ENCODE assay signal across 22 cellular contexts in genomic region chr5:25301836-25302235, GRCh38.
DNase-seq lines count a peak whose midpoint lies in the region; ATAC-seq, FAIRE-seq and TF ChIP-seq lines count a peak whose summit lies in the region.
"Had no signal": no experiment of that assay in that cellular context is flagged by ENCODE, and none has a peak within 500 bp of the region (broad histone marks: within the 10 kb centered on the region; RNA-seq: fewer than 3 reads in every experiment).

No MANE protein-coding gene starts in this region.

- no peaks in the 10 kb centered on the region for H3K27me3 ChIP-seq in mesenchymal stem cell (ENCODE audit: control insufficient read depth in 1 of 2, insufficient read depth in 1 of 2, low read length in 2 of 2)
- H3K27me3 ChIP-seq: BLaER1 had no signal

- H3K23ac ChIP-seq in mesenchymal stem cell (ENCODE audit: low read length in 2 of 2) = no peak overlapping the region

- no peak overlapping the region for H2BK5ac ChIP-seq in mesenchymal stem cell (ENCODE audit: low read depth, low read length, poor library complexity, severe bottlenecking)

- no peak overlapping the region for H2BK120ac ChIP-seq in mesenchymal stem cell (ENCODE audit: low read depth, low read length)

- no peaks in the 10 kb centered on the region for H3K36me3 ChIP-seq in mesenchymal stem cell (ENCODE audit: control insufficient read depth in 1 of 2, insufficient read depth in 2 of 2, low read depth in 1 of 2, low read length in 2 of 2)
- H3K36me3 ChIP-seq: BLaER1 had no signal

- H3K18ac ChIP-seq in mesenchymal stem cell (ENCODE audit: low read depth in 1 of 2, low read length in 2 of 2) = no peak overlapping the region

- H2AFZ ChIP-seq in mesenchymal stem cell (ENCODE audit: low read depth, low read length) = no peak overlapping the region
- H2AFZ ChIP-seq: GM23248 had no signal

- no peak overlapping the region for H2BK12ac ChIP-seq in mesenchymal stem cell (ENCODE audit: low read length in 2 of 2)

- peaks cover 9% of the 10 kb centered on the region for H3K9me3 ChIP-seq in mesenchymal stem cell (ENCODE audit: control insufficient read depth, low read length)
- H3K9me3 ChIP-seq: BLaER1 had no signal

- no peak overlapping the region for H4K8ac ChIP-seq in mesenchymal stem cell (ENCODE audit: low read length)

- H3K4ac ChIP-seq in mesenchymal stem cell (ENCODE audit: low read depth in 1 of 2, low read length in 2 of 2) = no peak overlapping the region

- peak overlapping the region; percentile 85 for H3K27ac ChIP-seq in mesenchymal stem cell (ENCODE audit: low read length, poor library complexity, severe bottlenecking)
- H3K27ac ChIP-seq: BLaER1, C4-2B, GM23248 had no signal

- no peaks in the 10 kb centered on the region for H3K4me1 ChIP-seq in mesenchymal stem cell (ENCODE audit: control insufficient read depth, insufficient read depth, low read depth, low read length)
- H3K4me1 ChIP-seq: BLaER1 had no signal

- ATAC-seq in HG03175 (IDR thresholded peaks at IDR 0.05; ENCODE audit: unreplicated experiment) (no peak), HG02798 (IDR thresholded peaks at IDR 0.05; ENCODE audit: poor library complexity, unreplicated experiment) (no peak), GM21786 (IDR thresholded peaks at IDR 0.05; ENCODE audit: unreplicated experiment) (no peak)
- ATAC-seq: CD8-positive, alpha-beta T cell; HCT116 had no signal

- H3K4me3 ChIP-seq in mesenchymal stem cell (ENCODE audit: insufficient read depth in 1 of 2, low read depth in 1 of 2, low read length in 2 of 2) = no peak overlapping the region
- H3K4me3 ChIP-seq: BLaER1, GM23248 had no signal

- no peak overlapping the region for H3K4me2 ChIP-seq in mesenchymal stem cell (ENCODE audit: low read length, poor library complexity, severe bottlenecking)
- H3K4me2 ChIP-seq: BLaER1 had no signal

- 100% methylated on average over 1 of the region's 2 CpGs for WGBS in mesenchymal stem cell

- H3K14ac ChIP-seq in mesenchymal stem cell (ENCODE audit: low read length in 2 of 2) = no peak overlapping the region

- H3K79me1 ChIP-seq in mesenchymal stem cell (replicated peaks; ENCODE audit: low read length, poor library complexity, severe bottlenecking) = no peaks in the 10 kb centered on the region

- TF ChIP-seq POLR2A in H54 (IDR thresholded peaks at IDR 0.05; ENCODE audit: low read depth, low read length) = no peak

- H4K91ac ChIP-seq in mesenchymal stem cell (ENCODE audit: low read length) = no peak overlapping the region

- no peak overlapping the region for H2AK5ac ChIP-seq in mesenchymal stem cell (ENCODE audit: low read length, severe bottlenecking)

- no peak overlapping the region for H3K9ac ChIP-seq in mesenchymal stem cell (ENCODE audit: low read length)
- H3K9ac ChIP-seq: BLaER1, GM23248 had no signal

- H2BK15ac ChIP-seq in mesenchymal stem cell (ENCODE audit: low read depth, poor library complexity, severe bottlenecking) = no peak overlapping the region

- DNase-seq in H54 (ENCODE audit: insufficient read length, low spot score) (no peak), kidney glomerular epithelial cell (lab: John Stamatoyannopoulos, UW) (peak; percentile 60), mesenchymal stem cell (no peak), renal cortical epithelial cell (ENCODE audit: low read depth) (peak; percentile 54)
- no peak for DNase-seq in activated naive CD4-positive, alpha-beta T cell treated with Interleukin-2 at 50 U/mL for 16 hours
- DNase-seq: Calu3; CD4-positive, CD25-positive, alpha-beta regulatory T cell; CD8-positive, alpha-beta T cell; DMS53; DMS79 treated with DMSO at 0.1 percent for 48 hours; GF-D8; GM23248; H9 had no signal

- FAIRE-seq in H54 (lab: Jason Lieb, UNC) = peak; percentile 6
- FAIRE-seq: GM12891, GM18507, H1 had no signal

Comparison
In these comparisons a context has a peak if more than half of its experiments do, and no peak if none do; other contexts are left out.
1. DNase-seq: peak in kidney glomerular epithelial cell (single experiment) and renal cortical epithelial cell (single experiment); none in H54 (single experiment), mesenchymal stem cell (single experiment) and activated naive CD4-positive, alpha-beta T cell treated with Interleukin-2 at 50 U/mL for 16 hours (single experiment).